Comparison of ENCODE assay signal across 23 cellular contexts in genomic region chr5:146273109-146273508, GRCh38.
A peak's percentile ranks its signal among the peaks of the same experiment; 100 is the strongest.
DNase-seq lines count a peak whose midpoint lies in the region; ATAC-seq lines count a peak whose summit lies in the region.
"Had no signal": no experiment of that assay in that cellular context is flagged by ENCODE, and none has a peak within 500 bp of the region (broad histone marks: within the 10 kb centered on the region; RNA-seq: fewer than 3 reads in every experiment).

No MANE protein-coding gene starts in this region.

- ATAC-seq in GM18511 (IDR thresholded peaks at IDR 0.05; ENCODE audit: unreplicated experiment) = peak; percentile 89
- peak; percentile 85 for ATAC-seq in GM21447 (IDR thresholded peaks at IDR 0.05; ENCODE audit: unreplicated experiment)
- peak; percentile 66 for ATAC-seq in HG03064 (IDR thresholded peaks at IDR 0.05; ENCODE audit: low read depth, unreplicated experiment)
- ATAC-seq in HG03571 (IDR thresholded peaks at IDR 0.05; ENCODE audit: unreplicated experiment) = peak; percentile 87
- ATAC-seq: natural killer cell, pancreas, right cardiac atrium had no signal

- DNase-seq in stimulated activated CD4-positive, alpha-beta T cell treated with anti-CD3 and anti-CD28 coated beads, Interleukin-4, amount 100 ng/mL, for 24 hours = no peak
- DNase-seq in DMS 273 treated with DMSO at 0.1 percent for 48 hours (lab: John Stamatoyannopoulos, UW) = no peak
- no peak for DNase-seq in activated CD4-positive, CD25-positive, alpha-beta regulatory T cell treated with anti-CD3 and anti-CD28 coated beads, Interleukin-2, amount 50 U/mL, for 72 hours
- no peak for DNase-seq in stimulated activated CD4-positive, alpha-beta T cell treated with anti-CD3 and anti-CD28 coated beads, Interleukin-4, amount 100 ng/mL, for 4 hours
- DNase-seq: ACHN; activated CD4-positive, alpha-beta T cell treated with anti-CD3 and anti-CD28 coated beads, Interleukin-2, amount 50 U/mL, for 4 hours; activated effector memory CD4-positive, alpha-beta T cell treated with Interleukin-2 at 50 U/mL for 16 hours; C1 segment of cervical spinal cord; colonic mucosa; EL; glutamatergic neuron; GM23248; natural killer cell; NCI-H2029; NCI-H345; pancreas; right cardiac atrium; substantia nigra; uterus had no signal
